1 cellular context compared by ENCODE assay signal in genomic region chr12:55729592-55730446, GRCh38.
TF ChIP-seq lines count a peak whose summit lies in the region.

No MANE protein-coding gene starts in this region.

TF ChIP-seq in HepG2, 621 proteins besides CTCF, POLR2A, EP300 and RAD21:
- TF ChIP-seq ZNF780A (CRISPR knock-in tag; IDR thresholded peaks at IDR 0.05) (0 out of 2 replicates have a peak, but pooled peaks have one; percentile 2), SP5 (CRISPR knock-in tag; IDR thresholded peaks at IDR 0.05; ENCODE audit: borderline replicate concordance, low read depth) (peak; percentile 40; the same call in 1 of the 2 replicates), ZNF777 (CRISPR knock-in tag; IDR thresholded peaks at IDR 0.05) (0 out of 2 replicates have a peak, but pooled peaks have one; percentile 30), PBX2 (CRISPR knock-in tag; IDR thresholded peaks at IDR 0.05) (peak; percentile 82), MXD4 (CRISPR knock-in tag; IDR thresholded peaks at IDR 0.05) (no peak), SPEN (CRISPR knock-in tag; IDR thresholded peaks at IDR 0.05; ENCODE audit: low read depth) (no peak), LCORL (IDR thresholded peaks at IDR 0.05) (no peak), LCORL (CRISPR knock-in tag; IDR thresholded peaks at IDR 0.05) (no peak), POLR2AphosphoS5 (IDR thresholded peaks at IDR 0.05; ENCODE audit: low read depth, low read length) (peak; percentile 34; the same call in 1 of the 2 replicates), ZNF704 (CRISPR knock-in tag; IDR thresholded peaks at IDR 0.05; ENCODE audit: borderline replicate concordance) (0 out of 2 replicates have a peak, but pooled peaks have one; percentile 6), HMGXB4 (CRISPR knock-in tag; IDR thresholded peaks at IDR 0.05; ENCODE audit: borderline replicate concordance in 1 of 2, low read depth in 1 of 2) (0 out of 4 replicates have a peak, but pooled peaks of 1 of the 2 experiments have one; percentile 24), TERF1 (CRISPR knock-in tag; IDR thresholded peaks at IDR 0.05) (no peak), RFX5 (IDR thresholded peaks at IDR 0.05; ENCODE audit: low read depth, low read length) (no peak), NAIF1 (CRISPR knock-in tag; IDR thresholded peaks at IDR 0.05; ENCODE audit: borderline replicate concordance) (no peak), ZNF484 (CRISPR knock-in tag; IDR thresholded peaks at IDR 0.05; ENCODE audit: borderline replicate concordance, low read depth) (no peak), GATAD1 (CRISPR knock-in tag; IDR thresholded peaks at IDR 0.05) (no peak), TBX2 (CRISPR knock-in tag; IDR thresholded peaks at IDR 0.05; ENCODE audit: borderline replicate concordance) (0 out of 2 replicates have a peak, but pooled peaks have one; percentile 6), POLR2G (IDR thresholded peaks at IDR 0.05; ENCODE audit: low read depth, low read length) (peak; percentile 43; the same call in 1 of the 2 replicates), CREB1 (IDR thresholded peaks at IDR 0.05) (no peak), CREB1 (CRISPR knock-in tag; IDR thresholded peaks at IDR 0.05) (peak; percentile 31; the same call in 1 of the 2 replicates), ZNF264 (CRISPR knock-in tag; IDR thresholded peaks at IDR 0.05) (no peak), HNF1B (CRISPR knock-in tag; IDR thresholded peaks at IDR 0.05) (0 out of 2 replicates have a peak, but pooled peaks have one; percentile 26)
- TF ChIP-seq, protein P1, sequence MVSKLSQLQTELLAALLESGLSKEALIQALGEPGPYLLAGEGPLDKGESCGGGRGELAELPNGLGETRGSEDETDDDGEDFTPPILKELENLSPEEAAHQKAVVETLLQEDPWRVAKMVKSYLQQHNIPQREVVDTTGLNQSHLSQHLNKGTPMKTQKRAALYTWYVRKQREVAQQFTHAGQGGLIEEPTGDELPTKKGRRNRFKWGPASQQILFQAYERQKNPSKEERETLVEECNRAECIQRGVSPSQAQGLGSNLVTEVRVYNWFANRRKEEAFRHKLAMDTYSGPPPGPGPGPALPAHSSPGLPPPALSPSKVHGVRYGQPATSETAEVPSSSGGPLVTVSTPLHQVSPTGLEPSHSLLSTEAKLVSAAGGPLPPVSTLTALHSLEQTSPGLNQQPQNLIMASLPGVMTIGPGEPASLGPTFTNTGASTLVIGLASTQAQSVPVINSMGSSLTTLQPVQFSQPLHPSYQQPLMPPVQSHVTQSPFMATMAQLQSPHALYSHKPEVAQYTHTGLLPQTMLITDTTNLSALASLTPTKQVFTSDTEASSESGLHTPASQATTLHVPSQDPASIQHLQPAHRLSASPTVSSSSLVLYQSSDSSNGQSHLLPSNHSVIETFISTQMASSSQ (IDR thresholded peaks at IDR 0.05; ENCODE audit: low read depth): no peak
- TF ChIP-seq, protein P1 (CRISPR knock-in tag; IDR thresholded peaks at IDR 0.05; ENCODE audit: borderline replicate concordance): 0 out of 2 replicates have a peak, but pooled peaks have one; percentile 6
- TF ChIP-seq, protein P2, sequence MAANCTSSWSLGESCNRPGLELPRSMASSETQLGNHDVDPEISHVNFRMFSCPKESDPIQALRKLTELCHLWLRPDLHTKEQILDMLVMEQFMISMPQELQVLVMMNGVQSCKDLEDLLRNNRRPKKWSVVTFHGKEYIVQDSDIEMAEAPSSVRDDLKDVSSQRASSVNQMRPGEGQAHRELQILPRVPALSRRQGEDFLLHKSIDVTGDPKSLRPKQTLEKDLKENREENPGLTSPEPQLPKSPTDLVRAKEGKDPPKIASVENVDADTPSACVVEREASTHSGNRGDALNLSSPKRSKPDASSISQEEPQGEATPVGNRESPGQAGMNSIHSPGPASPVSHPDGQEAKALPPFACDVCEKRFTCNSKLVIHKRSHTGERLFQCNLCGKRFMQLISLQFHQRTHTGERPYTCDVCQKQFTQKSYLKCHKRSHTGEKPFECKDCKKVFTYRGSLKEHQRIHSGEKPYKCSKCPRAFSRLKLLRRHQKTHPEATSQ (CRISPR knock-in tag; IDR thresholded peaks at IDR 0.05; ENCODE audit: borderline replicate concordance): no peak
